25 cellular contexts compared by ENCODE assay signal in the genomic region with DNA sequence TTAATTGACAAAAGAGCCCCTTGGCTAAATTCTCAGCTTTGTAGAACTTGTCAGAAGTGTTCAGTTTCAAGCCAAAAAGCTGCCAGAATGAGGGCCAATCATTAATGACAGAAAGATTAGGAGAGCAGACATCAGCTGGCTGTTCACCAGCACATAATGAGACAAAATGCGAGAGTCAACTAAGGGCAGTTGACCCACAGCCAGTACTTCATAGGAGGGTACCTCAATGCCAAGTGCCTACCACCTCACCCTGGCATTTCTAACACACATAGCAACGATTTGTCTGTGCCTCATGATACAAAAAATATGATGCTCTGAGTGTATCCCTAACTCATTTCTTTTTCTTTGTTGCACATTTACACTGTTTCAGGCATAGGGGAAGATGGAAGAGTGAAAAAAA.
"Had no signal": no experiment of that assay in that cellular context is flagged by ENCODE, and none has a peak within 500 bp of the region (broad histone marks: within the 10 kb centered on the region; RNA-seq: fewer than 3 reads in every experiment).

No MANE protein-coding gene starts in this region.

- DNase-seq: activated CD4-positive, alpha-beta memory T cell treated with anti-CD3 and anti-CD28 coated beads, Interleukin-2, amount 10 ng/mL, durations not matched to agents 7 days and 5 days; activated CD4-positive, alpha-beta T cell treated with anti-CD3 and anti-CD28 coated beads, Interleukin-2, amount 10 ng/mL, durations not matched to agents 24 days and 14 days; activated effector memory CD4-positive, alpha-beta T cell treated with anti-CD3 and anti-CD28 coated beads, Interleukin-2, amount 50 U/mL, for 16 hours; activated naive CD4-positive, alpha-beta T cell treated with anti-CD3 and anti-CD28 coated beads, Interleukin-2, amount 50 U/mL, for 16 hours; activated T-cell treated with anti-CD3 and anti-CD28 coated beads for 4 hours; anterior cingulate cortex; body of pancreas; caudate nucleus; dermis blood vessel endothelial cell; effector CD8-positive, alpha-beta T cell; glutamatergic neuron; immature natural killer cell; kidney glomerular epithelial cell; nephron progenitor cell; nucleus accumbens; stimulated activated CD4-positive, alpha-beta T cell treated with anti-CD3 and anti-CD28 coated beads, Interleukin-2, amount 100 ng/mL, for 48 hours; stimulated activated CD8-positive, alpha-beta memory T cell treated with anti-CD3 and anti-CD28 coated beads, Interleukin-4, amount 100 ng/mL, for 48 hours; stimulated activated naive B cell treated with anti-CD40 and anti-IgM and Interleukin-4, amounts not matched to agents 10 μg/mL and 1 μg/mL and 100 μg/mL, for 72 hours; T-cell; testis; upper lobe of left lung had no signal

- H3K36me3 ChIP-seq: upper lobe of left lung had no signal

- ATAC-seq: activated CD4-positive, CD25-positive, alpha-beta regulatory T cell treated with anti-CD3 and anti-CD28 coated beads, Interleukin-2, amount 50 U/mL, for 24 hours; body of pancreas; stimulated activated naive B cell treated with anti-CD40 and anti-IgM and Interleukin-4, amounts not matched to agents 10 μg/mL and 1 μg/mL and 100 μg/mL, for 72 hours; T-cell had no signal

- H3K4me1 ChIP-seq: body of pancreas, parathyroid adenoma, testis had no signal

- H3K27ac ChIP-seq: body of pancreas, hepatocyte, parathyroid adenoma, testis, upper lobe of left lung, VCaP had no signal

- H3K27me3 ChIP-seq: hepatocyte, testis, upper lobe of left lung had no signal

- H3K9me3 ChIP-seq: body of pancreas, testis, upper lobe of left lung had no signal

- H3K4me3 ChIP-seq: body of pancreas, hepatocyte, testis, upper lobe of left lung had no signal
